ENCODE assay signal across 21 cellular contexts in the genomic region with DNA sequence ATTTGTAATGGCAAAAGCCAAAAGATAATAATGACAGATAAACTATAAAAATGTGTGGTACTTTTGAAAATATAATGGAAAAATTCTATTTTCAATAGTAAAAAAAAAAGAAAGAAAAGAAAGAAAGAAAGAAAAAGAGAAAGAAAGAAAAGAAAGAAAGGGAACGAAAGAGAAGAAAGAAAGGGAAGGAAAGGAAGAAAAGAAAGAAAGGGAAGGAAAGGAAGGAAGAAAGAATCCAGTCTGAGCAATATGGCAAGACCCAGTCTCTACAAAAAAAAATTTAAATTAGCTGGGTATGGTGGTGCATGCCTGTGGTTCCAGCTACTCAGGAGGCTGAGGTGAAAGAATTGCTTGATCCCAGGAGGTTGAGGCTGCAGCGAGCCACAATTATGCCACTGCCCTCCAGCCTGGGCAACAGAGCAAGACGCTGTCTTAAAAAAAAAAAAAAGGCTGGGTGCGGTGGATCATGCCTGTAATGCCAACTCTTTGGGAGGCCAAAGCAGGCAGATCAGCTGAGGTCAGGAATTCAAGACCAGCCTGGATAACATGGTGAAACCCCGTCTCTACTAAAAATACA.
"Had no signal": no experiment of that assay in that cellular context is flagged by ENCODE, and none has a peak within 500 bp of the region (broad histone marks: within the 10 kb centered on the region; RNA-seq: fewer than 3 reads in every experiment).

No MANE protein-coding gene starts in this region.

- H2AFZ ChIP-seq: hepatocyte had no signal

- H3K4me3 Mint-ChIP-seq: activated CD4-positive, alpha-beta T cell treated with anti-CD3 and anti-CD28 coated beads, Interleukin-2, amount 10 ng/mL, durations not matched to agents 24 days and 14 days; activated CD8-positive, alpha-beta T cell treated with anti-CD3 and anti-CD28 coated beads, Interleukin-2, amount 10 ng/mL, durations not matched to agents 7 days and 5 days; activated naive CD8-positive, alpha-beta T cell treated with anti-CD3 and anti-CD28 coated beads for 36 hours; activated T-helper 1 cell treated with anti-CD3 and anti-CD28 coated beads, Interleukin-12 subunit alpha, Interleukin-12 subunit beta, Interleukin-2, Interleukin-4 antibody, amounts not matched to agents 30 ng/mL and 10 ng/mL and 1 ng/mL, durations not matched to agents 14 hours and 24 hours and 36 hours; memory B cell; natural killer cell treated with Interleukin-12 subunit alpha and Interleukin-12 subunit beta and Interleukin-15 and Interleukin-18, amount 100 ng/mL, for 72 hours; T-helper 2 cell treated with Interferon-gamma antibody and Interleukin-4, amounts not matched to agents 5 μg/mL and 100 μg/mL, for 36 hours had no signal

- H3K4me1 Mint-ChIP-seq: activated CD4-positive, alpha-beta T cell treated with anti-CD3 and anti-CD28 coated beads, Interleukin-2, amount 10 ng/mL, durations not matched to agents 24 days and 14 days; activated naive CD8-positive, alpha-beta T cell treated with anti-CD3 and anti-CD28 coated beads for 36 hours had no signal

- H3K9me3 ChIP-seq: colonic mucosa, left lung, tibial nerve, uterus had no signal

- H3K79me2 ChIP-seq: hepatocyte had no signal

- H3K36me3 Mint-ChIP-seq: activated naive CD8-positive, alpha-beta T cell treated with anti-CD3 and anti-CD28 coated beads for 36 hours; memory B cell; natural killer cell treated with Interleukin-12 subunit alpha and Interleukin-12 subunit beta and Interleukin-15 and Interleukin-18, amount 100 ng/mL, for 72 hours had no signal

- ATAC-seq: activated CD8-positive, alpha-beta T cell treated with anti-CD3 and anti-CD28 coated beads, Interleukin-2, amount 10 ng/mL, durations not matched to agents 7 days and 5 days; left lung; natural killer cell treated with Interleukin-12 subunit alpha and Interleukin-12 subunit beta and Interleukin-15 and Interleukin-18, amount 100 ng/mL, for 72 hours had no signal

- H3K27me3 ChIP-seq: colonic mucosa, hepatocyte, left lung, tibial nerve, uterus had no signal

- H3K4me3 ChIP-seq: colonic mucosa, hepatocyte, left lung, tibial nerve, uterus had no signal

- H3K27ac ChIP-seq: hepatocyte, left lung, tibial nerve, uterus had no signal

- H3K27me3 Mint-ChIP-seq: activated naive CD8-positive, alpha-beta T cell treated with anti-CD3 and anti-CD28 coated beads for 36 hours; memory B cell; natural killer cell treated with Interleukin-12 subunit alpha and Interleukin-12 subunit beta and Interleukin-15 and Interleukin-18, amount 100 ng/mL, for 72 hours had no signal

- H3K9me3 Mint-ChIP-seq: activated CD4-positive, alpha-beta T cell treated with anti-CD3 and anti-CD28 coated beads, Interleukin-2, amount 10 ng/mL, durations not matched to agents 24 days and 14 days; activated naive CD8-positive, alpha-beta T cell treated with anti-CD3 and anti-CD28 coated beads for 36 hours; activated T-helper 1 cell treated with anti-CD3 and anti-CD28 coated beads, Interleukin-12 subunit alpha, Interleukin-12 subunit beta, Interleukin-2, Interleukin-4 antibody, amounts not matched to agents 30 ng/mL and 10 ng/mL and 1 ng/mL, durations not matched to agents 14 hours and 24 hours and 36 hours; memory B cell; natural killer cell treated with Interleukin-12 subunit alpha and Interleukin-12 subunit beta and Interleukin-15 and Interleukin-18, amount 100 ng/mL, for 72 hours; T-helper 2 cell treated with Interferon-gamma antibody and Interleukin-4, amounts not matched to agents 5 μg/mL and 100 μg/mL, for 36 hours had no signal

- H3K4me2 ChIP-seq: hepatocyte had no signal

- H3K27ac Mint-ChIP-seq: activated CD4-positive, alpha-beta T cell treated with anti-CD3 and anti-CD28 coated beads, Interleukin-2, amount 10 ng/mL, durations not matched to agents 24 days and 14 days; activated CD8-positive, alpha-beta T cell treated with anti-CD3 and anti-CD28 coated beads, Interleukin-2, amount 10 ng/mL, durations not matched to agents 7 days and 5 days; activated naive CD8-positive, alpha-beta T cell treated with anti-CD3 and anti-CD28 coated beads for 36 hours; activated T-helper 1 cell treated with anti-CD3 and anti-CD28 coated beads, Interleukin-12 subunit alpha, Interleukin-12 subunit beta, Interleukin-2, Interleukin-4 antibody, amounts not matched to agents 30 ng/mL and 10 ng/mL and 1 ng/mL, durations not matched to agents 14 hours and 24 hours and 36 hours; memory B cell; natural killer cell treated with Interleukin-12 subunit alpha and Interleukin-12 subunit beta and Interleukin-15 and Interleukin-18, amount 100 ng/mL, for 72 hours; T-helper 2 cell treated with Interferon-gamma antibody and Interleukin-4, amounts not matched to agents 5 μg/mL and 100 μg/mL, for 36 hours had no signal

- FAIRE-seq: endometrium, keratinocyte, small intestine had no signal

- H3K36me3 ChIP-seq: colonic mucosa, left lung, tibial nerve, uterus had no signal

- H3K4me1 ChIP-seq: colonic mucosa, uterus had no signal

- DNase-seq: activated CD4-positive, alpha-beta T cell treated with anti-CD3 and anti-CD28 coated beads, Interleukin-2, amount 10 ng/mL, durations not matched to agents 24 days and 14 days; activated CD4-positive, CD25-positive, alpha-beta regulatory T cell; activated CD8-positive, alpha-beta memory T cell treated with anti-CD3 and anti-CD28 coated beads, Interleukin-2, amount 50 U/mL, for 48 hours; activated CD8-positive, alpha-beta T cell treated with anti-CD3 and anti-CD28 coated beads, Interleukin-2, amount 10 ng/mL, durations not matched to agents 7 days and 5 days; activated naive CD8-positive, alpha-beta T cell treated with anti-CD3 and anti-CD28 coated beads for 36 hours; left lung; posterior cingulate gyrus; stimulated activated CD4-positive, alpha-beta T cell treated with anti-CD3 and anti-CD28 coated beads, Interleukin-4, amount 100 ng/mL, for 24 hours; stimulated activated naive CD4-positive, alpha-beta T cell treated with Interleukin-2 at 50 U/mL for 16 hours; substantia nigra; uterus had no signal
